35 cellular contexts compared by ENCODE assay signal in genomic region chr9:90268613-90269012, GRCh38.
DNase-seq lines count a peak whose midpoint lies in the region; ATAC-seq, FAIRE-seq and TF ChIP-seq lines count a peak whose summit lies in the region.
"Had no signal": no experiment of that assay in that cellular context is flagged by ENCODE, and none has a peak within 500 bp of the region (broad histone marks: within the 10 kb centered on the region; RNA-seq: fewer than 3 reads in every experiment).

No MANE protein-coding gene starts in this region.

- H3K4me3 Mint-ChIP-seq in CD8-positive, alpha-beta memory T cell = no peak overlapping the region
- H3K4me3 Mint-ChIP-seq: B cell; CD14-positive monocyte; CD4-positive, alpha-beta memory T cell; CD4-positive, alpha-beta T cell; CD4-positive, CD25-positive, alpha-beta regulatory T cell; CD8-positive, alpha-beta T cell had no signal

- peaks cover 7 to 39% of the 10 kb centered on the region in 2 donors for H3K27me3 Mint-ChIP-seq in CD8-positive, alpha-beta memory T cell

- no peak overlapping the region for H4K8ac ChIP-seq in trophoblast cell (ENCODE audit: low read depth, low read length)

- FAIRE-seq in HepG2 (lab: Jason Lieb, UNC) = no peak
- FAIRE-seq in A549 (lab: Jason Lieb, UNC) = no peak
- FAIRE-seq: A204.1, D721Med had no signal

- H4K91ac ChIP-seq in trophoblast cell (ENCODE audit: low read depth, low read length) = no peak overlapping the region

- DNase-seq in HepG2 (ENCODE audit: low spot score) (no peak), right lobe of liver (no peak), A549 (ENCODE audit: low read depth in 1 of 2, low spot score in 1 of 2) (no peak), trophoblast cell (no peak), NCI-H2029 (lab: John Stamatoyannopoulos, UW) (no peak)
- no peak for DNase-seq in CD8-positive, alpha-beta memory T cell
- DNase-seq: 8988T; ACHN; AML-193; BE2C; C1 segment of cervical spinal cord; Caco-2; Calu3; CD4-positive, alpha-beta memory T cell; CD4-positive, alpha-beta T cell; CD4-positive, CD25-positive, alpha-beta regulatory T cell; CD8-positive, alpha-beta T cell; COR-L47; DMS 273 treated with DMSO at 0.1 percent for 48 hours; DMS153; DMS53; DMS79; DMS79 treated with DMSO at 0.1 percent for 48 hours; DND-41; EL had no signal

- no peak overlapping the region for H3K14ac ChIP-seq in trophoblast cell (ENCODE audit: low read length)

- no peak overlapping the region for H2BK5ac ChIP-seq in trophoblast cell (ENCODE audit: low read depth, low read length, poor library complexity)

- CTCF ChIA-PET in HepG2 (lab: Yijun Ruan, JAX; ENCODE audit: low intra/inter-chr PET ratio, low total read pairs) (no interaction called here), A549 (lab: Yijun Ruan, JAX) (interaction anchor here (1.2 kb wide), 1 partner anchor 11 kb away, joined by 3 read pairs; no protein-coding TSS in a partner anchor)
- CTCF ChIA-PET in CD8-positive, alpha-beta memory T cell (lab: Charles Lee) = no interaction called here

- H4K12ac ChIP-seq in trophoblast cell (ENCODE audit: low read depth, low read length) = no peak overlapping the region

- no peaks in the 10 kb centered on the region for H3K9me2 ChIP-seq in neural cell (ENCODE audit: insufficient read depth, low read length)

- TF ChIP-seq RAD21 in HepG2 (CRISPR knock-in tag; IDR thresholded peaks at IDR 0.05) (no peak), A549 (conservative IDR thresholded peaks at IDR 0.05 in 1 of 2, IDR thresholded peaks at IDR 0.05 in 1 of 2) (no peak), neural cell (conservative IDR thresholded peaks at IDR 0.05) (no peak)

- peaks cover 0 to 2% (median 0%) of the 10 kb centered on the region in 3 donors for H3K36me3 Mint-ChIP-seq in CD8-positive, alpha-beta memory T cell
- H3K36me3 Mint-ChIP-seq: CD14-positive monocyte; CD4-positive, alpha-beta memory T cell; CD4-positive, CD25-positive, alpha-beta regulatory T cell; CD8-positive, alpha-beta T cell had no signal

- H2BK12ac ChIP-seq in trophoblast cell (ENCODE audit: low read length) = no peak overlapping the region

- no peaks in the 10 kb centered on the region for H3K4me1 Mint-ChIP-seq in CD8-positive, alpha-beta memory T cell
- H3K4me1 Mint-ChIP-seq: B cell; CD14-positive monocyte; CD4-positive, alpha-beta memory T cell; CD4-positive, CD25-positive, alpha-beta regulatory T cell had no signal

- H3K9me3 ChIP-seq in HepG2 (ENCODE audit: low read length) = no peaks in the 10 kb centered on the region
- no peaks in the 10 kb centered on the region for H3K9me3 ChIP-seq in right lobe of liver
- H3K9me3 ChIP-seq in A549 = no peaks in the 10 kb centered on the region
- no peaks in the 10 kb centered on the region for H3K9me3 ChIP-seq in neural cell (ENCODE audit: low read length)
- H3K9me3 ChIP-seq in trophoblast cell (ENCODE audit: insufficient read depth, low read depth, low read length) = no peaks in the 10 kb centered on the region
- H3K9me3 ChIP-seq in CD8-positive, alpha-beta memory T cell (ENCODE audit: low read length) = no peaks in the 10 kb centered on the region
- H3K9me3 ChIP-seq: BE2C; BLaER1; BLaER1 treated with 17β-estradiol and CSF1 and Interleukin-3, amounts not matched to agents 10 nM and 100 nM; Caco-2 had no signal

- in situ Hi-C loops in HepG2 (cut with HindIII; ENCODE audit: extremely low pct_ligation_motif_present, low pct_unique_long_range_greater_than_20kb) = no loop called here

- H3K23ac ChIP-seq in trophoblast cell (ENCODE audit: low read length) = no peak overlapping the region

- no peak for TF ChIP-seq CTCF in HepG2 (CRISPR knock-in tag; IDR thresholded peaks at IDR 0.05)
- TF ChIP-seq CTCF in right lobe of liver (IDR thresholded peaks at IDR 0.05) = no peak
- TF ChIP-seq CTCF in A549 (IDR thresholded peaks at IDR 0.05) = no peak
- no peak for TF ChIP-seq CTCF in neural cell (IDR thresholded peaks at IDR 0.05; ENCODE audit: poor library complexity, severe bottlenecking)

- H3K27me3 ChIP-seq in HepG2 (ENCODE audit: control insufficient read depth in 1 of 2, insufficient read depth in 2 of 2, low read length in 2 of 2) (peaks cover 0 to 4% of the 10 kb centered on the region in 2 experiments; a peak in 1 of 5 replicates), right lobe of liver (no peaks in the 10 kb centered on the region), neural cell (ENCODE audit: insufficient read depth, low read depth, low read length) (no peaks in the 10 kb centered on the region), trophoblast cell (ENCODE audit: insufficient read depth, low read length) (no peaks in the 10 kb centered on the region)
- H3K27me3 ChIP-seq in CD8-positive, alpha-beta memory T cell (ENCODE audit: insufficient read depth, low read length, poor library complexity, severe bottlenecking) = no peaks in the 10 kb centered on the region
- H3K27me3 ChIP-seq: BE2C; BLaER1; BLaER1 treated with 17β-estradiol and CSF1 and Interleukin-3, amounts not matched to agents 10 nM and 100 nM had no signal

- no peak overlapping the region for H3K4me2 ChIP-seq in HepG2 (ENCODE audit: low read depth, low read length)
- no peak overlapping the region for H3K4me2 ChIP-seq in A549
- no peak overlapping the region for H3K4me2 ChIP-seq in neural cell (ENCODE audit: low read length)
- no peak overlapping the region for H3K4me2 ChIP-seq in trophoblast cell (ENCODE audit: low read length)
- H3K4me2 ChIP-seq: BLaER1; BLaER1 treated with 17β-estradiol and CSF1 and Interleukin-3, amounts not matched to agents 10 nM and 100 nM had no signal

- H3K79me1 ChIP-seq in trophoblast cell (ENCODE audit: low read length) = no peaks in the 10 kb centered on the region

- no peak overlapping the region for H3K18ac ChIP-seq in trophoblast cell (ENCODE audit: low read length)

- H3K4me1 ChIP-seq in HepG2 (ENCODE audit: insufficient read depth, low read length) (no peaks in the 10 kb centered on the region), right lobe of liver (no peaks in the 10 kb centered on the region), A549 (no peaks in the 10 kb centered on the region), trophoblast cell (ENCODE audit: control insufficient read depth in 1 of 2, insufficient read depth in 2 of 2, low read length in 2 of 2) (peaks cover 0 to 2% of the 10 kb centered on the region in 2 experiments)
- H3K4me1 ChIP-seq in CD8-positive, alpha-beta memory T cell (ENCODE audit: insufficient read depth, low read length) = no peaks in the 10 kb centered on the region
- H3K4me1 ChIP-seq: BE2C; BLaER1; BLaER1 treated with 17β-estradiol and CSF1 and Interleukin-3, amounts not matched to agents 10 nM and 100 nM; Caco-2 had no signal

- H4K20me1 ChIP-seq in HepG2 (ENCODE audit: insufficient read depth, low read length) (no peaks in the 10 kb centered on the region), neural cell (ENCODE audit: insufficient read depth) (no peaks in the 10 kb centered on the region)
- H4K20me1 ChIP-seq: BLaER1; BLaER1 treated with 17β-estradiol and CSF1 and Interleukin-3, amounts not matched to agents 10 nM and 100 nM had no signal

- TF ChIP-seq EP300 in HepG2 (IDR thresholded peaks at IDR 0.05; ENCODE audit: low read depth in 2 of 2, low read length in 2 of 2) = no peak
- TF ChIP-seq EP300 in HepG2 (CRISPR knock-in tag; IDR thresholded peaks at IDR 0.05; ENCODE audit: borderline replicate concordance) = no peak
- TF ChIP-seq EP300 in A549 (IDR thresholded peaks at IDR 0.05) = no peak
- TF ChIP-seq EP300 in neural cell (conservative IDR thresholded peaks at IDR 0.05; ENCODE audit: poor library complexity, severe bottlenecking) = no peak

- POLR2A ChIA-PET in HepG2 (lab: Yijun Ruan, JAX) = no interaction called here
- POLR2A ChIA-PET in A549 (lab: Yijun Ruan, JAX) = no interaction called here
- POLR2A ChIA-PET in CD8-positive, alpha-beta memory T cell (lab: Charles Lee) = no interaction called here

- H3K9ac ChIP-seq in HepG2 (ENCODE audit: insufficient read depth, low read depth, low read length) = no peak overlapping the region
- no peak overlapping the region for H3K9ac ChIP-seq in neural cell (ENCODE audit: low read length)
- H3K9ac ChIP-seq in trophoblast cell (ENCODE audit: low read length) = no peak overlapping the region
- H3K9ac ChIP-seq: BLaER1; BLaER1 treated with 17β-estradiol and CSF1 and Interleukin-3, amounts not matched to agents 10 nM and 100 nM had no signal

- H3F3A ChIP-seq in neural cell (ENCODE audit: insufficient read depth, low read length, poor library complexity, severe bottlenecking) = no peaks in the 10 kb centered on the region

- intact Hi-C loops in HepG2 (cut with micrococcal nuclease; ENCODE audit: unreplicated experiment) (no loop called here), right lobe of liver (cut with DNase I) (no loop called here)

- no TSS peak for BruUV-seq in HepG2 (replicated peaks; lab: Mats Ljungman, UMichigan)

- H3K4me3 ChIP-seq in HepG2 (replicated peaks in 1 of 3; ENCODE audit: insufficient read depth in 1 of 3, low read depth in 2 of 3, low read length in 3 of 3) (no peak overlapping the region), right lobe of liver (no peak overlapping the region), A549 (no peak overlapping the region), neural cell (ENCODE audit: low read length) (no peak overlapping the region), trophoblast cell (ENCODE audit: low read depth, low read length) (peak overlapping the region; percentile 42)
- H3K4me3 ChIP-seq in CD8-positive, alpha-beta memory T cell (ENCODE audit: low read length) = no peak overlapping the region
- H3K4me3 ChIP-seq: BLaER1; BLaER1 treated with 17β-estradiol and CSF1 and Interleukin-3, amounts not matched to agents 10 nM and 100 nM had no signal

- H3K4ac ChIP-seq in trophoblast cell (ENCODE audit: low read depth, low read length) = no peak overlapping the region

- H2BK120ac ChIP-seq in trophoblast cell (ENCODE audit: insufficient read depth, low read length, poor library complexity) = no peak overlapping the region

- H3K36me3 ChIP-seq in HepG2 (replicated peaks in 1 of 2; ENCODE audit: control insufficient read depth in 1 of 2, insufficient read depth in 2 of 2, low read length in 2 of 2) = no peaks in the 10 kb centered on the region
- H3K36me3 ChIP-seq in right lobe of liver = no peaks in the 10 kb centered on the region
- no peaks in the 10 kb centered on the region for H3K36me3 ChIP-seq in neural cell (ENCODE audit: insufficient read depth, low read length)
- no peaks in the 10 kb centered on the region for H3K36me3 ChIP-seq in trophoblast cell (ENCODE audit: control insufficient read depth in 1 of 2, insufficient read depth in 2 of 2, low read length in 2 of 2)
- no peaks in the 10 kb centered on the region for H3K36me3 ChIP-seq in CD8-positive, alpha-beta memory T cell (ENCODE audit: insufficient read depth, low read length)
- H3K36me3 ChIP-seq: BE2C; BLaER1; BLaER1 treated with 17β-estradiol and CSF1 and Interleukin-3, amounts not matched to agents 10 nM and 100 nM had no signal

- H3K27ac ChIP-seq in HepG2 (ENCODE audit: extremely low read length, insufficient read depth, low read length) (no peak overlapping the region), right lobe of liver (no peak overlapping the region), A549 (no peak overlapping the region), neural cell (ENCODE audit: low read length) (peak overlapping the region; percentile 6), trophoblast cell (ENCODE audit: low read depth, low read length) (no peak overlapping the region)
- H3K27ac ChIP-seq in CD8-positive, alpha-beta memory T cell (ENCODE audit: low read depth, low read length) = no peak overlapping the region
- H3K27ac ChIP-seq: 22Rv1; BLaER1; BLaER1 treated with 17β-estradiol and CSF1 and Interleukin-3, amounts not matched to agents 10 nM and 100 nM; C4-2B had no signal

- no peak for ATAC-seq in HepG2
- no peak for ATAC-seq in right lobe of liver
- ATAC-seq in A549 = no peak
- ATAC-seq in GM18861 (IDR thresholded peaks at IDR 0.05; ENCODE audit: unreplicated experiment) = no peak
- ATAC-seq: CD8-positive, alpha-beta T cell had no signal

- no peak overlapping the region for H2AFZ ChIP-seq in HepG2 (ENCODE audit: low read length)
- no peak overlapping the region for H2AFZ ChIP-seq in neural cell (ENCODE audit: low read depth, low read length)
- H2AFZ ChIP-seq in trophoblast cell (ENCODE audit: insufficient read depth, low read length, poor library complexity) = no peak overlapping the region

- peaks cover 0 to 2% (median 0%) of the 10 kb centered on the region in 5 donors for H3K9me3 Mint-ChIP-seq in CD8-positive, alpha-beta memory T cell
- H3K9me3 Mint-ChIP-seq: CD4-positive, alpha-beta memory T cell; CD4-positive, alpha-beta T cell; CD4-positive, CD25-positive, alpha-beta regulatory T cell; CD8-positive, alpha-beta T cell had no signal

- H2AK5ac ChIP-seq in trophoblast cell (ENCODE audit: low read length) = no peak overlapping the region

- H3K27ac Mint-ChIP-seq in CD8-positive, alpha-beta memory T cell = peak overlapping the region in 1 of 8 donors; percentile 66
- H3K27ac Mint-ChIP-seq: B cell; CD14-positive monocyte; CD4-positive, alpha-beta memory T cell; CD4-positive, alpha-beta T cell; CD4-positive, CD25-positive, alpha-beta regulatory T cell; CD8-positive, alpha-beta T cell had no signal

- H3K79me2 ChIP-seq in HepG2 (ENCODE audit: insufficient read depth, low read length) = no peaks in the 10 kb centered on the region
- H3K79me2 ChIP-seq in neural cell (replicated peaks; ENCODE audit: insufficient read depth, low read length) = no peaks in the 10 kb centered on the region
- H3K79me2 ChIP-seq in trophoblast cell (ENCODE audit: control insufficient read depth, insufficient read depth, low read length, poor library complexity) = no peaks in the 10 kb centered on the region

- TF ChIP-seq POLR2A in HepG2 (IDR thresholded peaks at IDR 0.05; ENCODE audit: insufficient read depth in 1 of 2, low read depth in 2 of 2, low read length in 2 of 2) (no peak), right lobe of liver (IDR thresholded peaks at IDR 0.05) (no peak), A549 (IDR thresholded peaks at IDR 0.05; ENCODE audit: low read length) (no peak)

- WGBS in HepG2 (ENCODE audit: low lambda C conversion rate) = 0% methylated on average over 4 of the region's 5 CpGs
- WGBS in right lobe of liver (ENCODE audit: insufficient coverage, low coverage, low lambda C conversion rate, missing lambda C conversion rate) = 53% methylated on average over 3 of the region's 5 CpGs
- 42% methylated on average over 5 of the region's 5 CpGs for WGBS in A549 (ENCODE audit: missing lambda C conversion rate)
- no CpG with 5 or more reads among the region's 5 CpGs for WGBS in trophoblast cell (ENCODE audit: extremely low coverage, insufficient coverage, insufficient read length)

Comparison
In these comparisons a context has a peak if more than half of its experiments do, and no peak if none do; other contexts are left out.
1. Of the 38 proteins assayed by ChIP-seq in both HepG2 and A549: peak only in HepG2: none; only in A549: none; in both: MAFK; in neither: 37.